ENCODE assay signal across 25 cellular contexts in the genomic region with DNA sequence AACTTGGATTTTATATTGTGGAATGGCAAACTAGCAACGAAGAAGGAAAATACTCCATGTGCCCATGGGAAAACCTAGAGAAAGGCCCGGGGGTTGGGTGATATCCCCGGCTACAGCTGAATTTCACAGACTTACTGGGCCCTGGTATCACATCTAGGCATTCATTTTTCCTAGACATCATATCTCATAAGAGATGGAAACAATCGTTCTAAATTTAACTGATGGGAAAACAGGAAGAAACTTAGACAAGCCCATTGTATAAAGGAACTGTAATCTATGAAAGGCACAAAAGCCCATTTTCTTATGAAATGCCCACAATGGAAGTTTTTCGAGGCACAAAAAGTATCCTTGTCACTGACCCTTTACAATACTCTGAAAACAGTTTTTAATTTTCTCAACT.
"Had no signal": no experiment of that assay in that cellular context is flagged by ENCODE, and none has a peak within 500 bp of the region (broad histone marks: within the 10 kb centered on the region; RNA-seq: fewer than 3 reads in every experiment).

No MANE protein-coding gene starts in this region.

- H2AFZ ChIP-seq: hepatocyte had no signal

- H3K4me2 ChIP-seq: hepatocyte had no signal

- H3K9me3 ChIP-seq: colonic mucosa, esophagus squamous epithelium, gastrocnemius medialis, heart left ventricle, left lung, lower lobe of right lung, mucosa of descending colon, neutrophil, pancreas, sigmoid colon, thoracic aorta, tibial nerve, upper lobe of right lung, uterus had no signal

- DNase-seq: colonic mucosa; effector memory CD4-positive, alpha-beta T cell; erythroblast; esophagus squamous epithelium; gastrocnemius medialis; heart left ventricle; kidney; left lung; lower lobe of right lung; mesenchymal stem cell; mucosa of descending colon; naive B cell; pancreas; sigmoid colon; stimulated activated CD4-positive, alpha-beta T cell treated with anti-CD3 and anti-CD28 coated beads, Interleukin-2, amount 100 ng/mL, for 24 hours; stimulated activated CD4-positive, alpha-beta T cell treated with anti-CD3 and anti-CD28 coated beads, Interleukin-4, amount 100 ng/mL, for 4 hours; stimulated activated naive CD8-positive, alpha-beta T cell treated with anti-CD3 and anti-CD28 coated beads, Interleukin-15, Interleukin-2, amounts not matched to agents 100 U/mL and 50 U/mL, for 24 hours; upper lobe of right lung; uterus had no signal

- H3K4me1 ChIP-seq: colonic mucosa, esophagus squamous epithelium, gastrocnemius medialis, left lung, lower lobe of right lung, pancreas, sigmoid colon, tibial nerve, upper lobe of right lung, uterus had no signal

- H3K36me3 ChIP-seq: colonic mucosa, esophagus squamous epithelium, gastrocnemius medialis, heart left ventricle, left lung, lower lobe of right lung, neutrophil, pancreas, sigmoid colon, thoracic aorta, tibial nerve, upper lobe of right lung, uterus had no signal

- H3K27me3 ChIP-seq: colonic mucosa, esophagus squamous epithelium, gastrocnemius medialis, heart left ventricle, hepatocyte, left lung, neutrophil, pancreas, sigmoid colon, tibial nerve, upper lobe of right lung, uterus had no signal

- ATAC-seq: gastrocnemius medialis; left lung; lower lobe of right lung; mucosa of descending colon; natural killer cell treated with Interleukin-12 subunit alpha and Interleukin-12 subunit beta and Interleukin-15 and Interleukin-18, amount 100 ng/mL, for 72 hours; pancreas; stimulated activated memory B cell treated with anti-CD40 and anti-IgM and Interleukin-4, amounts not matched to agents 10 μg/mL and 1 μg/mL and 100 μg/mL, for 72 hours; stimulated activated naive CD8-positive, alpha-beta T cell treated with anti-CD3 and anti-CD28 coated beads, Interleukin-15, Interleukin-2, amounts not matched to agents 100 U/mL and 50 U/mL, for 24 hours; upper lobe of right lung had no signal

- H3K4me3 ChIP-seq: colonic mucosa, esophagus squamous epithelium, gastrocnemius medialis, heart left ventricle, hepatocyte, left lung, lower lobe of right lung, mucosa of descending colon, pancreas, sigmoid colon, thoracic aorta, tibial nerve, upper lobe of right lung, uterus had no signal

- FAIRE-seq: pancreas had no signal

- H3K79me2 ChIP-seq: hepatocyte had no signal

- H3K27ac ChIP-seq: colonic mucosa, esophagus squamous epithelium, gastrocnemius medialis, hepatocyte, left lung, lower lobe of right lung, neutrophil, pancreas, sigmoid colon, thoracic aorta, tibial nerve, upper lobe of right lung, uterus had no signal
